Comparison of ENCODE assay signal across 7 cellular contexts in the genomic region with DNA sequence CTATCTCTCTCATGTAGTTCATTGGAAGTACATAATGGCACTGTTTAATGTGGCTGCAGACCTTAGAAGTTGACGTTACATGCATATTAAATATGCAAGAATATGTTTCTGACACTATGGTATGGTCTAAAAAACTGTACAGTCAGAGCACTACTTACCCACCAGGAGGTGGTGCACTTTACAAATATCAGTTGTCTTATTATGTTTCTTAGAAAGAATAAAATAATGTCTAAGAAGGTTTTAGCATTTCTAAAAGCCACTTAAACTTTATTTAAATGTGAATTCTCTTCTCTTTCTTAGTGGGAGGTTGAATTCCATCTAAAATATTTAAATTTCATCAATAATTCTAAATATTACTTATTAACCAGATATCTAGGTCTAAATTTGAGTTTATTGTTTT. TPM values are rescaled to one million over a fixed set of nuclear protein-coding genes. Genes with fewer than 3 reads are reported as not detected.
DNase-seq lines count a peak whose midpoint lies in the region; ATAC-seq and TF ChIP-seq lines count a peak whose summit lies in the region.

No MANE protein-coding gene starts in this region.

- TF ChIP-seq EP300 in upper lobe of left lung (IDR thresholded peaks at IDR 0.05), result no peak
- TF ChIP-seq EP300 in stomach (IDR thresholded peaks at IDR 0.05), result no peak

- no peak for ATAC-seq in upper lobe of left lung (ENCODE audit: low FRiP score in 2 of 2)

- H3K9me3 ChIP-seq in upper lobe of left lung, result no peaks in the 10 kb centered on the region
- H3K9me3 ChIP-seq in stomach, result no peaks in the 10 kb centered on the region

- intact Hi-C loops in stomach (cut with DNase I; ENCODE audit: low total_unique reads), result no loop called here

- in situ Hi-C loops in astrocyte of the spinal cord (cut with HindIII; ENCODE audit: low sequenced_read_pairs), result no loop called here

- TF ChIP-seq POLR2A in upper lobe of left lung (IDR thresholded peaks at IDR 0.05), result no peak
- no peak for TF ChIP-seq POLR2A in stomach (IDR thresholded peaks at IDR 0.05)

- TF ChIP-seq CTCF in astrocyte of the spinal cord (IDR thresholded peaks at IDR 0.05; ENCODE audit: low read depth, low read length) (peak; percentile 59), upper lobe of left lung (IDR thresholded peaks at IDR 0.05) (peak in 1 of 6 experiments; percentile 26), stomach (IDR thresholded peaks at IDR 0.05) (peak in 1 of 7 experiments; percentile 12)

- no peaks in the 10 kb centered on the region for H3K36me3 ChIP-seq in upper lobe of left lung
- no peaks in the 10 kb centered on the region for H3K36me3 ChIP-seq in stomach

- H3K27me3 ChIP-seq in upper lobe of left lung (peaks cover 0 to 24% (median 13%) of the 10 kb centered on the region in 4 donors), stomach (peaks cover 7 to 38% (median 27%) of the 10 kb centered on the region in 3 donors)

- H3K4me1 ChIP-seq in upper lobe of left lung, result peaks cover 16 to 21% (median 18%) of the 10 kb centered on the region in 4 donors
- H3K4me1 ChIP-seq in stomach, result peaks cover 15 to 23% (median 18%) of the 10 kb centered on the region in 4 donors

- H3K4me3 ChIP-seq in astrocyte of the spinal cord (ENCODE audit: low read depth, low read length) (no peak overlapping the region), upper lobe of left lung (no peak overlapping the region), stomach (no peak overlapping the region)

- WGBS in upper lobe of left lung, 2 donors, result 32 to 41% methylated on average over 1 of the region's 1 CpG
- 21 to 48% (median 27%) methylated on average over 1 of the region's 1 CpG for WGBS in stomach, 5 donors

- peak; percentile 42 for DNase-seq in EH (ENCODE audit: low read depth)
- peak; percentile 18 for DNase-seq in KG1 (lab: John Stamatoyannopoulos, UW)
- DNase-seq in astrocyte of the spinal cord (ENCODE audit: low read depth, low spot score), result peak; percentile 63
- DNase-seq in middle frontal gyrus (ENCODE audit: extremely low spot score, low spot score), result peak; percentile 2
- no peak for DNase-seq in upper lobe of left lung
- DNase-seq in stomach, result no peak
- no peak for DNase-seq in epidermal melanocyte (ENCODE audit: insufficient read length, low spot score)

- no peak overlapping the region for H3K27ac ChIP-seq in upper lobe of left lung
- no peak overlapping the region for H3K27ac ChIP-seq in stomach

RNA-seq across cellular contexts. Expression of gene TMEFF2, which starts 4.3 kb away (rescaled TPM):
- total RNA-seq in upper lobe of left lung, result under 1 TPM in 1 of 6 donors, not detected in 5; 0.69 TPM
- total RNA-seq in stomach, result under 1 TPM in 2 of 5 donors, not detected in 3; 0.29 to 0.37 TPM
- under 1 TPM; 0.23 to 0.50 (median 0.46) TPM for polyA plus RNA-seq in stomach

Comparison
In these comparisons a context has a peak if more than half of its experiments do, and no peak if none do; other contexts are left out.
1. DNase-seq: peak in EH (single experiment), KG1 (single experiment), astrocyte of the spinal cord (single experiment) and middle frontal gyrus (single experiment); none in upper lobe of left lung (0 of 2), stomach (single experiment) and epidermal melanocyte (single experiment).